ENCODE assay signal across 15 cellular contexts in genomic region chr9:120538339-120538738, GRCh38. TPM values are rescaled to one million over a fixed set of nuclear protein-coding genes. Genes with fewer than 3 reads are reported as not detected.
DNase-seq lines count a peak whose midpoint lies in the region; ATAC-seq and TF ChIP-seq lines count a peak whose summit lies in the region.
"Had no signal": no experiment of that assay in that cellular context is flagged by ENCODE, and none has a peak within 500 bp of the region (broad histone marks: within the 10 kb centered on the region; RNA-seq: fewer than 3 reads in every experiment).

No MANE protein-coding gene starts in this region.

- H4K20me1 ChIP-seq in IMR-90 (ENCODE audit: insufficient read depth, low read length) (no peaks in the 10 kb centered on the region), mammary epithelial cell (ENCODE audit: insufficient read depth, low read length) (no peaks in the 10 kb centered on the region)

- no peak overlapping the region for H3K9ac ChIP-seq in IMR-90 (ENCODE audit: low read depth, low read length)
- H3K9ac ChIP-seq in mammary epithelial cell (ENCODE audit: insufficient read depth, low read length), result no peak overlapping the region

- H2AFZ ChIP-seq in IMR-90 (replicated peaks; ENCODE audit: low read length, poor library complexity) (no peak overlapping the region), mammary epithelial cell (ENCODE audit: low read depth, low read length) (no peak overlapping the region)

- H3K9me3 ChIP-seq in A673 (ENCODE audit: low read depth, low read length, poor library complexity, severe bottlenecking), result no peaks in the 10 kb centered on the region
- H3K9me3 ChIP-seq in IMR-90 (ENCODE audit: control insufficient read depth, insufficient read depth, low read length), result no peaks in the 10 kb centered on the region
- no peaks in the 10 kb centered on the region for H3K9me3 ChIP-seq in mammary epithelial cell (replicated peaks; ENCODE audit: insufficient read depth, low read length)
- no peaks in the 10 kb centered on the region for H3K9me3 ChIP-seq in sigmoid colon

- POLR2A ChIA-PET in A673 (lab: Charles Lee; ENCODE audit: low non-redundant PET), result no interaction called here
- POLR2A ChIA-PET in IMR-90 (lab: Charles Lee; ENCODE audit: unreplicated experiment), result no interaction called here

- H3K27me3 ChIP-seq in A673 (replicated peaks; ENCODE audit: insufficient read depth, low read depth, low read length, poor library complexity) (no peaks in the 10 kb centered on the region), IMR-90 (ENCODE audit: control insufficient read depth, insufficient read depth, low read length) (no peaks in the 10 kb centered on the region), mammary epithelial cell (ENCODE audit: insufficient read depth, low read length) (no peaks in the 10 kb centered on the region), sigmoid colon (no peaks in the 10 kb centered on the region)

- H3K18ac ChIP-seq in IMR-90 (ENCODE audit: low read depth, low read length), result no peak overlapping the region

- no peak overlapping the region for H4K5ac ChIP-seq in IMR-90 (ENCODE audit: low read depth, low read length)

- TF ChIP-seq EP300 in sigmoid colon (IDR thresholded peaks at IDR 0.05), result no peak

- no peak overlapping the region for H2BK5ac ChIP-seq in IMR-90 (ENCODE audit: low read depth, low read length, poor library complexity, severe bottlenecking)

- intact Hi-C loops in A673 (cut with micrococcal nuclease; ENCODE audit: unreplicated experiment), result no loop called here
- intact Hi-C loops in IMR-90 (cut with micrococcal nuclease), result no loop called here
- intact Hi-C loops in mammary epithelial cell (cut with micrococcal nuclease), result no loop called here
- intact Hi-C loops in sigmoid colon (cut with DNase I), result no loop called here

- in situ Hi-C loops in IMR-90 (cut with MboI; ENCODE audit: low sequenced_read_pairs) (no loop called here), mammary epithelial cell (cut with MboI; ENCODE audit: low sequenced_read_pairs in 2 of 2) (no loop called here), KBM-7 (cut with MboI; ENCODE audit: low pct_unique_long_range_greater_than_20kb, low sequenced_read_pairs) (no loop called here)

- H2AK5ac ChIP-seq in IMR-90 (ENCODE audit: low read depth, low read length), result no peak overlapping the region

- DNase-seq in A673 (ENCODE audit: low spot score) (peak; percentile 64), IMR-90 (peak; percentile 13), mammary epithelial cell (no peak), left lobe of liver (ENCODE audit: low spot score) (peak; percentile 73), KBM-7 (no peak), sigmoid colon (no peak)
- DNase-seq in activated T-cell treated with anti-CD3 and anti-CD28 coated beads, Interleukin-2, amount 50 U/mL, for 48 hours, result no peak
- no peak for DNase-seq in stimulated activated CD4-positive, alpha-beta T cell treated with anti-CD3 and anti-CD28 coated beads, Interleukin-4, amount 100 ng/mL, for 1 hour
- DNase-seq: activated naive CD4-positive, alpha-beta T cell treated with anti-CD3 and anti-CD28 coated beads, Interleukin-2, amount 10 ng/mL, durations not matched to agents 7 days and 5 days; CD8-positive, alpha-beta memory T cell; effector memory CD4-positive, alpha-beta T cell; Kasumi-1; NCI-H146 had no signal

- no peak overlapping the region for H4K91ac ChIP-seq in IMR-90 (ENCODE audit: insufficient read depth, low read depth, low read length)

- no peak overlapping the region for H2BK120ac ChIP-seq in IMR-90 (ENCODE audit: low read depth, low read length)

- TF ChIP-seq POLR2A in IMR-90 (IDR thresholded peaks at IDR 0.05; ENCODE audit: low read depth, low read length) (no peak), sigmoid colon (IDR thresholded peaks at IDR 0.05) (no peak)

- H2BK15ac ChIP-seq in IMR-90 (ENCODE audit: low read depth, low read length), result no peak overlapping the region

- ATAC-seq in IMR-90 (ENCODE audit: low read depth) (peak; percentile 27; the same call in 1 of the 2 replicates), left lobe of liver (peak; percentile 88)
- ATAC-seq: activated CD4-positive, CD25-positive, alpha-beta regulatory T cell treated with anti-CD3 and anti-CD28 coated beads, Interleukin-2, amount 50 U/mL, for 24 hours; GM12878 had no signal

- peaks cover 3 to 8% of the 10 kb centered on the region in 2 experiments; a peak in 3 of 4 replicates for H3K79me1 ChIP-seq in IMR-90 (ENCODE audit: low read depth in 1 of 2, low read length in 2 of 2)

- no peak overlapping the region for H2AK9ac ChIP-seq in IMR-90 (replicated peaks; ENCODE audit: low read depth, low read length, poor library complexity)

- TF ChIP-seq RAD21 in IMR-90 (IDR thresholded peaks at IDR 0.05; ENCODE audit: low read length), result no peak

- no CpG with 5 or more reads among the region's 3 CpGs for WGBS in IMR-90 (ENCODE audit: extremely low coverage in 2 of 2, insufficient read length in 1 of 2), 2 experiments
- 55% methylated on average over 3 of the region's 3 CpGs for WGBS in mammary epithelial cell (ENCODE audit: low coverage, missing lambda C conversion rate)
- WGBS in sigmoid colon, 2 donors, result 86 to 93% methylated on average over 3 of the region's 3 CpGs

- H3K4ac ChIP-seq in IMR-90 (ENCODE audit: low read depth, low read length), result no peak overlapping the region

- H3K4me3 ChIP-seq in A673 (ENCODE audit: low read depth, low read length, poor library complexity, severe bottlenecking), result no peak overlapping the region
- no peak overlapping the region for H3K4me3 ChIP-seq in IMR-90 (ENCODE audit: insufficient read depth, low read depth, low read length)
- no peak overlapping the region for H3K4me3 ChIP-seq in mammary epithelial cell (replicated peaks in 1 of 3; ENCODE audit: insufficient read depth in 1 of 3, low read depth in 2 of 3, low read length in 3 of 3)
- no peak overlapping the region for H3K4me3 ChIP-seq in sigmoid colon
- H3K4me3 ChIP-seq: GM12878 had no signal

- no peak overlapping the region for H3K4me2 ChIP-seq in IMR-90 (ENCODE audit: low read depth, low read length)
- H3K4me2 ChIP-seq in mammary epithelial cell (ENCODE audit: insufficient read depth, low read depth, low read length), result no peak overlapping the region

- no peak overlapping the region for H3K27ac ChIP-seq in A673 (ENCODE audit: low read depth, low read length, poor library complexity, severe bottlenecking)
- H3K27ac ChIP-seq in IMR-90 (ENCODE audit: insufficient read depth, low read length), result no peak overlapping the region
- H3K27ac ChIP-seq in mammary epithelial cell (ENCODE audit: insufficient read depth, low read depth, low read length), result peak overlapping the region; percentile 10
- no peak overlapping the region for H3K27ac ChIP-seq in sigmoid colon

- H3K9me1 ChIP-seq in IMR-90 (ENCODE audit: insufficient read depth, low read length), result peaks cover 8% of the 10 kb centered on the region

- no peak overlapping the region for H3K56ac ChIP-seq in IMR-90 (ENCODE audit: extremely low read depth, insufficient read depth, low read length)

- dilution Hi-C loops in IMR-90 (cut with HindIII; ENCODE audit: low sequenced_read_pairs, unreplicated experiment) (no loop called here), mammary epithelial cell (cut with HindIII; ENCODE audit: low sequenced_read_pairs) (no loop called here)

- H3K79me2 ChIP-seq in mammary epithelial cell (ENCODE audit: insufficient read depth, low read length), result peaks cover 14% of the 10 kb centered on the region

- H3K36me3 ChIP-seq in A673 (ENCODE audit: insufficient read depth, low read length, poor library complexity, severe bottlenecking) (peaks cover 65% of the 10 kb centered on the region), IMR-90 (ENCODE audit: control insufficient read depth, insufficient read depth, low read length) (peaks cover 11% of the 10 kb centered on the region), mammary epithelial cell (ENCODE audit: insufficient read depth, low read length) (peaks cover 11% of the 10 kb centered on the region), sigmoid colon (peaks cover 11 to 72% (median 17%) of the 10 kb centered on the region in 4 donors)

- H4K8ac ChIP-seq in IMR-90 (ENCODE audit: low read depth in 2 of 2, low read length in 2 of 2), result no peak overlapping the region

- no TSS peak for BruUV-seq in A673 (replicated peaks; lab: Mats Ljungman, UMichigan)
- BruUV-seq in IMR-90 (replicated peaks; lab: Mats Ljungman, UMichigan), result no TSS peak
- no TSS peak for BruUV-seq in mammary epithelial cell (replicated peaks; lab: Mats Ljungman, UMichigan)

- no peak overlapping the region for H2BK20ac ChIP-seq in IMR-90 (ENCODE audit: low read depth, low read length)

- CTCF ChIA-PET in A673 (lab: Charles Lee) (no interaction called here), IMR-90 (lab: Yijun Ruan, JAX) (no interaction called here), mammary epithelial cell (lab: Charles Lee; ENCODE audit: low non-redundant PET) (no interaction called here)

- TF ChIP-seq CTCF in A673 (conservative IDR thresholded peaks at IDR 0.05; ENCODE audit: low read depth, low read length) (no peak), IMR-90 (conservative IDR thresholded peaks at IDR 0.05; ENCODE audit: low read depth, low read length) (no peak), mammary epithelial cell (conservative IDR thresholded peaks at IDR 0.05 in 1 of 2, IDR thresholded peaks at IDR 0.05 in 1 of 2; ENCODE audit: extremely low read depth in 1 of 2, insufficient read depth in 1 of 2, low read depth in 1 of 2, low read length in 2 of 2) (no peak), sigmoid colon (IDR thresholded peaks at IDR 0.05) (no peak)

- H3K14ac ChIP-seq in IMR-90 (replicated peaks; ENCODE audit: low read depth, low read length), result 0 out of 2 replicates have a peak overlapping the region, but pooled peaks have one; percentile 4

- no peak overlapping the region for H3K23ac ChIP-seq in IMR-90 (ENCODE audit: low read depth, low read length)

- H3K4me1 ChIP-seq in A673 (ENCODE audit: insufficient read depth, low read length, poor library complexity, severe bottlenecking) (peaks cover 33% of the 10 kb centered on the region), IMR-90 (ENCODE audit: control insufficient read depth, insufficient read depth, low read length) (peaks cover 3% of the 10 kb centered on the region; the same call in 1 of the 2 replicates), mammary epithelial cell (ENCODE audit: insufficient read depth, low read length) (peaks cover 17% of the 10 kb centered on the region), sigmoid colon (peaks cover 0 to 5% (median 2%) of the 10 kb centered on the region in 4 donors)

RNA-seq across cellular contexts. Expression of gene CDK5RAP2, which starts 41.6 kb away (rescaled TPM):
- total RNA-seq in A673 (2021), result 94.5 and 97.0 TPM in 2 replicates
- total RNA-seq in IMR-90 (2012; rRNA removed), result 29.4 and 31.7 TPM in 2 replicates
- polyA plus RNA-seq in IMR-90 (2012; rRNA removed), result 27.9 and 29.5 TPM in 2 replicates
- 17.2 TPM in 2 replicates for polyA plus RNA-seq in IMR-90 (2012; cell fraction: cytosol; rRNA removed)
- polyA plus RNA-seq in IMR-90 (2012; cell fraction: nucleus; rRNA removed; ENCODE audit: low replicate concordance), result 44.6 and 59.8 TPM in 2 replicates
- 10 to 100 TPM; 31.8 to 43.5 TPM for total RNA-seq in mammary epithelial cell
- 19.8 TPM for polyA plus RNA-seq in mammary epithelial cell
- 33.3 TPM for polyA minus RNA-seq in mammary epithelial cell
- 27.4 TPM for total RNA-seq in left lobe of liver
- 10 to 100 TPM; 41.0 to 57.8 (median 49.7) TPM for total RNA-seq in sigmoid colon
- polyA plus RNA-seq in sigmoid colon, result 10 to 100 TPM; 10.6 to 25.3 (median 11.4) TPM

Comparison
In these comparisons a context has a peak if more than half of its experiments do, and no peak if none do; other contexts are left out.
1. DNase-seq: peak in A673 (single experiment), IMR-90 (single experiment) and left lobe of liver (single experiment); none in mammary epithelial cell (single experiment), KBM-7 (single experiment), activated T-cell treated with anti-CD3 and anti-CD28 coated beads, Interleukin-2, amount 50 U/mL, for 48 hours (0 of 2), sigmoid colon (single experiment) and stimulated activated CD4-positive, alpha-beta T cell treated with anti-CD3 and anti-CD28 coated beads, Interleukin-4, amount 100 ng/mL, for 1 hour (single experiment).